ENCODE assay signal across 11 cellular contexts in the genomic region with DNA sequence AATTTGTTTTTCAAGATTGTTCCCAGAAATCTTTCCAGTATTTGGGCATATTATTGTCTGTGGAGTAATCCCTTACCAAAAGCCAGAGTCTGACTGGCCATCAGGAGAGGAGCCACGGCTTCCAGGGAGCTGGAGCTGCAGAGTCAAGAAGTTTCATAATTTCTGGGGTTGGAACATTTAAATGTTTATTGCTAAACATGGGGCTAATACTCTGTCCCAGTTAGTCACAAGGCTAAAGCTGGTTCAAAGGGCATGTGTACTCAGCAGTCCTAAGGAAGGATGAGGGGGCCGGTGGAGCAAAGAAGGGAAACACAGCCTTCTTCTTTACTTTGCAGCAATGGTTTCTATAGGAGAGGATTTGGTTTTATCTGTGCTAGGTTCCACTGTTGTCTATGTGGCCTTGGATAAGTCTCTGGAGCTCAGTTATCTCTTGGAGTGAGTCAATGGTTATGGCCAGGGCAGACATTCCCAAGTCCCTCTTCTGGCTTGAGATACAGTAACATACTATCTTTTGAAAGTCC. TPM values are rescaled to one million over a fixed set of nuclear protein-coding genes. Genes with fewer than 3 reads are reported as not detected.
A peak's percentile ranks its signal among the peaks of the same experiment; 100 is the strongest.
DNase-seq lines count a peak whose midpoint lies in the region; ATAC-seq lines count a peak whose summit lies in the region.
"Had no signal": no experiment of that assay in that cellular context is flagged by ENCODE, and none has a peak within 500 bp of the region (broad histone marks: within the 10 kb centered on the region; RNA-seq: fewer than 3 reads in every experiment).

No MANE protein-coding gene starts in this region.

- DNase-seq in CD1c-positive myeloid dendritic cell (ENCODE audit: extremely low spot score), result peak; percentile 55
- DNase-seq in naive thymus-derived CD4-positive, alpha-beta T cell, result no peak
- DNase-seq in A172 (ENCODE audit: low spot score), result no peak
- no peak for DNase-seq in glomerular visceral epithelial cell (ENCODE audit: extremely low spot score)
- DNase-seq: activated T-cell treated with anti-CD3 and anti-CD28 coated beads, Interleukin-2, amount 50 U/mL, for 4 hours; NCI-H1436 had no signal

- POLR2A ChIA-PET in naive thymus-derived CD4-positive, alpha-beta T cell (lab: Charles Lee), result interaction anchor here (0.7 to 26.6 kb wide), 6 partner anchors 3 to 367 kb away, joined by 3 to 1128 read pairs (median 128); a partner anchor contains a TSS

- H3K9me3 ChIP-seq in naive thymus-derived CD4-positive, alpha-beta T cell (ENCODE audit: control insufficient read depth in 2 of 3, low read length in 3 of 3), result no peaks in the 10 kb centered on the region
- H3K9me3 ChIP-seq: SJSA1 had no signal

- peak overlapping the region; percentile 90 for H3K27ac ChIP-seq in naive thymus-derived CD4-positive, alpha-beta T cell (ENCODE audit: low read depth, low read length)
- H3K27ac ChIP-seq: SJSA1 had no signal

- peaks cover 48 to 92% (median 69%) of the 10 kb centered on the region in 3 experiments for H3K36me3 ChIP-seq in naive thymus-derived CD4-positive, alpha-beta T cell (ENCODE audit: control insufficient read depth in 2 of 3, insufficient read depth in 3 of 3, low read length in 3 of 3)

- H3K4me3 Mint-ChIP-seq in IgD-negative memory B cell, result no peak overlapping the region
- H3K4me3 Mint-ChIP-seq in dendritic cell treated with granulocyte-macrophage colony-stimulating factor and Interleukin-4, amounts not matched to agents 40 ng/mL and 50 ng/mL, for 4 days, result no peak overlapping the region
- peak overlapping the region; percentile 18 to 100 (median 64) for H3K4me3 Mint-ChIP-seq in naive thymus-derived CD4-positive, alpha-beta T cell
- H3K4me3 Mint-ChIP-seq: activated T-cell treated with anti-CD3 and anti-CD28 coated beads, Interleukin-2, amount 50 U/mL, for 4 hours had no signal

- intact Hi-C loops in dendritic cell treated with granulocyte-macrophage colony-stimulating factor and Interleukin-4, amounts not matched to agents 40 ng/mL and 50 ng/mL, for 4 days (cut with micrococcal nuclease), result no loop called here
- intact Hi-C loops in naive thymus-derived CD4-positive, alpha-beta T cell (cut with micrococcal nuclease), result loop anchor here in 1 of 2 donors (1.0 to 10.0 kb wide), 2 partner anchors 8 to 156 kb away; no protein-coding TSS in a partner anchor

- no peaks in the 10 kb centered on the region for H3K9me3 Mint-ChIP-seq in IgD-negative memory B cell
- H3K9me3 Mint-ChIP-seq in dendritic cell treated with granulocyte-macrophage colony-stimulating factor and Interleukin-4, amounts not matched to agents 40 ng/mL and 50 ng/mL, for 4 days, result no peaks in the 10 kb centered on the region
- peaks cover 0 to 2% (median 0%) of the 10 kb centered on the region in 11 donors for H3K9me3 Mint-ChIP-seq in naive thymus-derived CD4-positive, alpha-beta T cell
- H3K9me3 Mint-ChIP-seq: activated T-cell treated with anti-CD3 and anti-CD28 coated beads, Interleukin-2, amount 50 U/mL, for 4 hours had no signal

- no peaks in the 10 kb centered on the region for H3K27me3 Mint-ChIP-seq in IgD-negative memory B cell
- no peaks in the 10 kb centered on the region for H3K27me3 Mint-ChIP-seq in dendritic cell treated with granulocyte-macrophage colony-stimulating factor and Interleukin-4, amounts not matched to agents 40 ng/mL and 50 ng/mL, for 4 days
- H3K27me3 Mint-ChIP-seq in naive thymus-derived CD4-positive, alpha-beta T cell, result no peaks in the 10 kb centered on the region

- peak overlapping the region in 2 of 3 donors; percentile 27 to 90 for H3K27ac Mint-ChIP-seq in IgD-negative memory B cell
- peak overlapping the region; percentile 72 for H3K27ac Mint-ChIP-seq in dendritic cell treated with granulocyte-macrophage colony-stimulating factor and Interleukin-4, amounts not matched to agents 40 ng/mL and 50 ng/mL, for 4 days
- H3K27ac Mint-ChIP-seq in naive thymus-derived CD4-positive, alpha-beta T cell, result peak overlapping the region; percentile 72 to 99 (median 96)

- no peak overlapping the region for H3K4me3 ChIP-seq in naive thymus-derived CD4-positive, alpha-beta T cell (ENCODE audit: low read length)
- H3K4me3 ChIP-seq: SJSA1 had no signal

- H3K36me3 Mint-ChIP-seq in IgD-negative memory B cell, result peaks cover 23% of the 10 kb centered on the region
- H3K36me3 Mint-ChIP-seq in dendritic cell treated with granulocyte-macrophage colony-stimulating factor and Interleukin-4, amounts not matched to agents 40 ng/mL and 50 ng/mL, for 4 days (ENCODE audit: low read depth), result peaks cover 85% of the 10 kb centered on the region
- peaks cover 33 to 89% (median 85%) of the 10 kb centered on the region in 5 donors for H3K36me3 Mint-ChIP-seq in naive thymus-derived CD4-positive, alpha-beta T cell

- no peak for ATAC-seq in naive thymus-derived CD4-positive, alpha-beta T cell
- ATAC-seq in GM18519 (IDR thresholded peaks at IDR 0.05; ENCODE audit: low FRiP score, unreplicated experiment), result no peak
- ATAC-seq in GM21390 (IDR thresholded peaks at IDR 0.05; ENCODE audit: unreplicated experiment), result no peak
- ATAC-seq: activated T-cell treated with anti-CD3 and anti-CD28 coated beads, Interleukin-2, amount 50 U/mL, for 4 hours had no signal

- peaks cover 71 to 99% of the 10 kb centered on the region in 2 donors for H3K4me1 ChIP-seq in naive thymus-derived CD4-positive, alpha-beta T cell (ENCODE audit: control insufficient read depth in 2 of 2, insufficient read depth in 2 of 2, low read length in 2 of 2)
- H3K4me1 ChIP-seq: SJSA1 had no signal

- H3K4me1 Mint-ChIP-seq in IgD-negative memory B cell, result peaks cover 30 to 54% (median 47%) of the 10 kb centered on the region in 3 donors
- H3K4me1 Mint-ChIP-seq in dendritic cell treated with granulocyte-macrophage colony-stimulating factor and Interleukin-4, amounts not matched to agents 40 ng/mL and 50 ng/mL, for 4 days (ENCODE audit: low read depth), result peaks cover 70% of the 10 kb centered on the region
- H3K4me1 Mint-ChIP-seq in naive thymus-derived CD4-positive, alpha-beta T cell, result peaks cover 79 to 100% (median 96%) of the 10 kb centered on the region in 7 donors

- CTCF ChIA-PET in naive thymus-derived CD4-positive, alpha-beta T cell (lab: Charles Lee), result interaction anchor here (1.0 to 15.0 kb wide), 5 partner anchors 10 to 160 kb away, joined by 3 to 341 read pairs (median 4); a partner anchor contains a TSS

- no peaks in the 10 kb centered on the region for H3K27me3 ChIP-seq in naive thymus-derived CD4-positive, alpha-beta T cell (ENCODE audit: control insufficient read depth in 2 of 2, insufficient read depth in 2 of 2, low read length in 2 of 2)
- H3K27me3 ChIP-seq: SJSA1 had no signal

RNA-seq across cellular contexts. Expression of a gene that starts 9.5 kb away (rescaled TPM):
- 107 TPM for polyA plus RNA-seq in IgD-negative memory B cell
- 100 to 1,000 TPM; 122 to 328 (median 288) TPM for total RNA-seq in naive thymus-derived CD4-positive, alpha-beta T cell
- 100 to 1,000 TPM; 192 to 421 TPM for polyA plus RNA-seq in naive thymus-derived CD4-positive, alpha-beta T cell
- 0.41 and 1.6 TPM in 2 replicates for total RNA-seq in A172 (2014; rRNA removed; shearing (Covaris generic))
- total RNA-seq: SJSA1 had no signal

RNA-seq across cellular contexts. Expression of a gene that starts 36.5 kb away (rescaled TPM):
- 14.4 TPM for polyA plus RNA-seq in IgD-negative memory B cell
- total RNA-seq in naive thymus-derived CD4-positive, alpha-beta T cell, result 10 to 100 TPM in 3 of 5 experiments, 1 to 10 TPM in 2; 7.0 to 38.0 (median 18.8) TPM
- 100 to 1,000 TPM; 126 to 136 TPM for polyA plus RNA-seq in naive thymus-derived CD4-positive, alpha-beta T cell
- total RNA-seq in A172 (2014; rRNA removed; shearing (Covaris generic)), result 0.48 and 2.5 TPM in 2 replicates
- total RNA-seq: SJSA1 had no signal

RNA-seq across cellular contexts. Expression of a gene that starts 51.0 kb away (rescaled TPM):
- polyA plus RNA-seq in IgD-negative memory B cell, result 47.4 TPM
- total RNA-seq in naive thymus-derived CD4-positive, alpha-beta T cell, result 10 to 100 TPM; 39.1 to 57.5 (median 40.2) TPM
- polyA plus RNA-seq in naive thymus-derived CD4-positive, alpha-beta T cell, result 10 to 100 TPM; 23.0 to 26.3 TPM
- total RNA-seq in A172 (2014; rRNA removed; shearing (Covaris generic)), result 33.5 and 35.9 TPM in 2 replicates

RNA-seq across cellular contexts. Expression of a gene that starts 51.1 kb away (rescaled TPM):
- 268 TPM for polyA plus RNA-seq in IgD-negative memory B cell
- 10 to 100 TPM; 26.9 to 51.6 (median 43.5) TPM for total RNA-seq in naive thymus-derived CD4-positive, alpha-beta T cell
- 10 to 100 TPM; 76.4 to 87.5 TPM for polyA plus RNA-seq in naive thymus-derived CD4-positive, alpha-beta T cell
- total RNA-seq in A172 (2014; rRNA removed; shearing (Covaris generic)), result 44.3 and 61.1 TPM in 2 replicates

Comparison
In these comparisons a context has a peak if more than half of its experiments do, and no peak if none do; other contexts are left out.
1. H3K4me3 Mint-ChIP-seq: peak in naive thymus-derived CD4-positive, alpha-beta T cell (10 of 10); none in IgD-negative memory B cell (0 of 4) and dendritic cell treated with granulocyte-macrophage colony-stimulating factor and Interleukin-4, amounts not matched to agents 40 ng/mL and 50 ng/mL, for 4 days (single experiment).
2. RNA of a gene that starts 9.5 kb away (total RNA-seq): 122 to 328 TPM in naive thymus-derived CD4-positive, alpha-beta T cell; 0.41 to 1.6 TPM in A172; every median in the first group is over 10 times any median in the second.
3. Peak in every context shown above with its lines, with median percentiles within 50 percentile points of each other: H3K27ac Mint-ChIP-seq.